12 cellular contexts compared by ENCODE assay signal in genomic region chr11:89063351-89064000, GRCh38. TPM values are rescaled to one million over a fixed set of nuclear protein-coding genes. Genes with fewer than 3 reads are reported as not detected.
DNase-seq lines count a peak whose midpoint lies in the region; FAIRE-seq and TF ChIP-seq lines count a peak whose summit lies in the region.
"Not testable (repeated sequence)": the region's sequence is repeated elsewhere in the genome, so short reads cannot be mapped to it uniquely, and the experiment has no call there.
"Had no signal": no experiment of that assay in that cellular context is flagged by ENCODE, and none has a peak within 500 bp of the region (broad histone marks: within the 10 kb centered on the region; RNA-seq: fewer than 3 reads in every experiment).

No MANE protein-coding gene starts in this region.

- not testable (repeated sequence) for H3K23ac ChIP-seq in H1 (ENCODE audit: insufficient read length)

- DNase-seq in G401 (ENCODE audit: low spot score) (peak; percentile 1), NCI-H1105 treated with DMSO at 0.1 percent for 48 hours (lab: John Stamatoyannopoulos, UW) (peak; percentile 22), NCI-H82 (lab: John Stamatoyannopoulos, UW) (peak; percentile 3), H1 (ENCODE audit: low read depth in 1 of 2, low spot score in 2 of 2) (peak in 1 of 2 experiments; percentile 55), occipital lobe (lab: John Stamatoyannopoulos, UW) (peak; percentile 57)

- TF ChIP-seq POLR2A in H1 (IDR thresholded peaks at IDR 0.05; ENCODE audit: control extremely low read depth in 1 of 2, low read depth in 2 of 2, low read length in 2 of 2) = not testable (repeated sequence)

- not testable (repeated sequence) for H2BK20ac ChIP-seq in H1 (ENCODE audit: low read length)

- peak overlapping the region; percentile 30 for H3K27ac ChIP-seq in angular gyrus (ENCODE audit: low read depth, low read length)
- H3K27ac ChIP-seq in H1 (ENCODE audit: low read depth, low read length); iPS-20b (ENCODE audit: low read length): not testable (repeated sequence)

- not testable (repeated sequence) for H2AFZ ChIP-seq in H1 (ENCODE audit: low read length)

- not testable (repeated sequence) for H2BK12ac ChIP-seq in H1 (ENCODE audit: low read depth, low read length)

- H4K91ac ChIP-seq in H1 (replicated peaks; ENCODE audit: insufficient read length, low read length) = not testable (repeated sequence)

- H2AK5ac ChIP-seq in H1 (ENCODE audit: low read depth, low read length) = not testable (repeated sequence)

- not testable (repeated sequence) for FAIRE-seq in H1 (lab: Jason Lieb, UNC)

- H4K20me1 ChIP-seq in H1 (replicated peaks in 1 of 2; ENCODE audit: control insufficient read depth in 1 of 2, insufficient read depth in 2 of 2, low read length in 2 of 2) = not testable (repeated sequence)

- not testable (repeated sequence) for H3K79me2 ChIP-seq in H1 (ENCODE audit: control insufficient read depth in 1 of 2, insufficient read depth in 2 of 2, low read length in 2 of 2)

- not testable (repeated sequence) for H3K4me1 ChIP-seq in H1 (replicated peaks in 1 of 4; ENCODE audit: control insufficient read depth in 3 of 4, insufficient read depth in 4 of 4, low read length in 3 of 4); iPS-20b (ENCODE audit: insufficient read depth, low read length)

- H3K56ac ChIP-seq in H1 (replicated peaks; ENCODE audit: insufficient read length, low read depth, low read length) = not testable (repeated sequence)

- TF ChIP-seq CTCF in H1 (IDR thresholded peaks at IDR 0.05; ENCODE audit: control extremely low read depth in 1 of 3, insufficient read depth in 1 of 3, low read depth in 1 of 3, low read length in 3 of 3) = 0 out of 4 replicates have a peak, but pooled peaks of 1 of the 3 experiments have one; percentile 9

- H3K18ac ChIP-seq in H1 (ENCODE audit: extremely low read depth, low read length) = not testable (repeated sequence)

- TF ChIP-seq EP300 in H1 (IDR thresholded peaks at IDR 0.05; ENCODE audit: borderline replicate concordance in 1 of 2, low read depth in 2 of 2, low read length in 2 of 2) = not testable (repeated sequence)

- not testable (repeated sequence) for H4K5ac ChIP-seq in H1 (ENCODE audit: insufficient read length, low read depth, low read length)

- 8% methylated on average over 11 of the region's 19 CpGs; no CpG with 5 or more reads in 1 of the 2 experiments for WGBS in H1 (ENCODE audit: extremely low coverage in 1 of 2, insufficient coverage in 1 of 2, insufficient read length in 1 of 2, insufficient replicate concordance in 2 of 2, low coverage in 1 of 2, low lambda C conversion rate in 2 of 2, missing lambda C conversion rate in 1 of 2), 2 experiments

- H2BK15ac ChIP-seq in H1 (ENCODE audit: low read length) = not testable (repeated sequence)

- H3K36me3 ChIP-seq in H1 (ENCODE audit: control insufficient read depth in 2 of 4, insufficient read depth in 4 of 4, low read length in 3 of 4); iPS-20b (ENCODE audit: insufficient read depth, low read depth, low read length): not testable (repeated sequence)

- not testable (repeated sequence) for H2BK120ac ChIP-seq in H1 (replicated peaks; ENCODE audit: low read depth, low read length)

- H3K4ac ChIP-seq in H1 (replicated peaks; ENCODE audit: insufficient read length, low read depth, low read length) = not testable (repeated sequence)

- in situ Hi-C loops in G401 (cut with HindIII; ENCODE audit: low sequenced_read_pairs) = not testable (repeated sequence)

- not testable (repeated sequence) for H4K8ac ChIP-seq in H1 (ENCODE audit: extremely low read depth, insufficient read depth, low read length)

- H3K23me2 ChIP-seq in H1 (ENCODE audit: low read depth, low read length) = not testable (repeated sequence)

- H3K9me3 ChIP-seq in H1 (ENCODE audit: insufficient read depth in 2 of 2, low read depth in 1 of 2, low read length in 1 of 2); iPS-20b (ENCODE audit: insufficient read depth, low read depth, low read length): not testable (repeated sequence)

- CTCF ChIA-PET in H1 (lab: Charles Lee; ENCODE audit: partially characterized antibody) = interaction anchor here (0.5 to 1.4 kb wide), 3 partner anchors 361 to 561 kb away, joined by 3 read pairs; no protein-coding TSS in a partner anchor

- peak overlapping the region; percentile 71 to 81 for H3K4me2 ChIP-seq in H1 (ENCODE audit: insufficient read depth in 1 of 2, low read depth in 2 of 2, low read length in 2 of 2)

- H3K9ac ChIP-seq in H1 (replicated peaks in 1 of 4; ENCODE audit: extremely low read depth in 1 of 4, low read depth in 3 of 4, low read length in 3 of 4); iPS-20b (ENCODE audit: low read depth, low read length): not testable (repeated sequence)

- POLR2A ChIA-PET in H1 (lab: Charles Lee; ENCODE audit: partially characterized antibody) = not testable (repeated sequence)

- not testable (repeated sequence) for H2BK5ac ChIP-seq in H1 (ENCODE audit: low read depth, low read length)

- H3K4me3 ChIP-seq in H1 (ENCODE audit: extremely low read depth in 1 of 4, insufficient read depth in 2 of 4, low read depth in 3 of 4, low read length in 4 of 4) (peak overlapping the region in 3 of 4 experiments; percentile 30 to 52 (median 33); a peak in 6 of 8 replicates), iPS-20b (ENCODE audit: low read length) (peak overlapping the region; percentile 51; the same call in 1 of the 2 replicates)

- H3K14ac ChIP-seq in H1 (ENCODE audit: insufficient read length) = not testable (repeated sequence)

- TF ChIP-seq RAD21 in H1 (IDR thresholded peaks at IDR 0.05 in 1 of 2, conservative IDR thresholded peaks at IDR 0.05 in 1 of 2; ENCODE audit: low read depth in 2 of 2, low read length in 2 of 2) = peak; percentile 35 to 42

- H3K79me1 ChIP-seq in H1 (ENCODE audit: low read depth, low read length) = not testable (repeated sequence)

- H3K27me3 ChIP-seq in H1 (replicated peaks in 1 of 4; ENCODE audit: control insufficient read depth in 3 of 4, extremely low read depth in 1 of 4, insufficient read depth in 3 of 4, low read length in 3 of 4) = peaks cover 10 to 48% (median 33%) of the 10 kb centered on the region in 4 experiments
- peaks cover 67% of the 10 kb centered on the region for H3K27me3 ChIP-seq in iPS-20b (ENCODE audit: insufficient read depth, low read length)

RNA-seq across cellular contexts. Expression of gene GRM5, which starts 2.3 kb away (rescaled TPM):
- total RNA-seq in G401 (2014; rRNA removed; shearing (Covaris generic)) = not detected in 2 replicates
- total RNA-seq in H1 (2021; fragmentation: NEBNext Ultra II Directional; extraction: Animal tissue kit (Norgen Biotek cat#: 25700)) = 0.25 and 0.43 TPM in 2 replicates
- 0.15 and 0.22 TPM in 2 replicates for polyA plus RNA-seq in H1 (2011; rRNA removed)
- 0.14 TPM for polyA plus RNA-seq in H1 (2011; cell fraction: cytosol; rRNA removed)
- polyA plus RNA-seq in H1 (2011; cell fraction: nucleus; rRNA removed) = 0.37 TPM
- polyA plus RNA-seq in H1 (2012, experiment 1 of 2) = 0.13 to 0.19 TPM (median 0.16 TPM) in 4 replicates
- polyA plus RNA-seq in H1 (2012, experiment 2 of 2) = not detected
- polyA plus RNA-seq in H1 (2013, experiment 1 of 2) = 0.14 TPM
- polyA plus RNA-seq in H1 (2013, experiment 2 of 2) = 0.15 TPM
- 1.9 and 2.0 TPM in 2 replicates for polyA minus RNA-seq in H1 (2011; rRNA and poly(A)+ RNA removed)
- polyA minus RNA-seq in H1 (2011; cell fraction: cytosol; rRNA and poly(A)+ RNA removed) = 0.29 TPM
- polyA minus RNA-seq in H1 (2011; cell fraction: nucleus; rRNA and poly(A)+ RNA removed) = 3.5 TPM
- total RNA-seq in occipital lobe = 175 TPM
- total RNA-seq: A673; CD8-positive, alpha-beta T cell; GM23248; K562; Right ventricle myocardium inferior had no signal
- polyA plus RNA-seq: GM23248, K562 had no signal

Comparison
In these comparisons a context has a peak if more than half of its experiments do, and no peak if none do; other contexts are left out.
1. RNA of gene GRM5, which starts 2.3 kb away (total RNA-seq): 175 TPM in occipital lobe (single experiment); 0.25 to 0.43 TPM in H1 and not detected in G401; every median in the first group is over 100 times any median in the second.